ENCODE assay signal across 19 cellular contexts in genomic region chr3:14138109-14138877, GRCh38. TPM values are rescaled to one million over a fixed set of nuclear protein-coding genes. Genes with fewer than 3 reads are reported as not detected.
A peak's percentile ranks its signal among the peaks of the same experiment; 100 is the strongest.
DNase-seq lines count a peak whose midpoint lies in the region; ATAC-seq and TF ChIP-seq lines count a peak whose summit lies in the region.
"Had no signal": no experiment of that assay in that cellular context is flagged by ENCODE, and none has a peak within 500 bp of the region (broad histone marks: within the 10 kb centered on the region; RNA-seq: fewer than 3 reads in every experiment).

No MANE protein-coding gene starts in this region.

- H3K36me3 Mint-ChIP-seq in activated naive CD4-positive, alpha-beta T cell treated with anti-CD3 and anti-CD28 coated beads, Interleukin-2, amount 50 U/mL, for 24 hours: peaks cover 13% of the 10 kb centered on the region
- peaks cover 24% of the 10 kb centered on the region for H3K36me3 Mint-ChIP-seq in activated naive CD8-positive, alpha-beta T cell treated with anti-CD3 and anti-CD28 coated beads, Interleukin-2, amount 50 U/mL, for 24 hours (ENCODE audit: low read depth)
- peaks cover 54% of the 10 kb centered on the region for H3K36me3 Mint-ChIP-seq in stimulated activated memory B cell treated with anti-CD40 and anti-IgM and Interleukin-4, amounts not matched to agents 10 μg/mL and 1 μg/mL and 100 μg/mL, for 72 hours

- H3K4me1 Mint-ChIP-seq in activated naive CD4-positive, alpha-beta T cell treated with anti-CD3 and anti-CD28 coated beads, Interleukin-2, amount 50 U/mL, for 24 hours: peaks cover 32% of the 10 kb centered on the region
- H3K4me1 Mint-ChIP-seq in activated naive CD8-positive, alpha-beta T cell treated with anti-CD3 and anti-CD28 coated beads, Interleukin-2, amount 50 U/mL, for 24 hours: peaks cover 26% of the 10 kb centered on the region
- no peaks in the 10 kb centered on the region for H3K4me1 Mint-ChIP-seq in stimulated activated memory B cell treated with anti-CD40 and anti-IgM and Interleukin-4, amounts not matched to agents 10 μg/mL and 1 μg/mL and 100 μg/mL, for 72 hours

- no peaks in the 10 kb centered on the region for H3K9me3 Mint-ChIP-seq in activated naive CD4-positive, alpha-beta T cell treated with anti-CD3 and anti-CD28 coated beads, Interleukin-2, amount 50 U/mL, for 24 hours
- no peaks in the 10 kb centered on the region for H3K9me3 Mint-ChIP-seq in activated naive CD8-positive, alpha-beta T cell treated with anti-CD3 and anti-CD28 coated beads, Interleukin-2, amount 50 U/mL, for 24 hours
- no peaks in the 10 kb centered on the region for H3K9me3 Mint-ChIP-seq in stimulated activated memory B cell treated with anti-CD40 and anti-IgM and Interleukin-4, amounts not matched to agents 10 μg/mL and 1 μg/mL and 100 μg/mL, for 72 hours

- H3K36me3 ChIP-seq in right lobe of liver: peaks cover 0 to 31% (median 3%) of the 10 kb centered on the region in 4 donors
- H3K36me3 ChIP-seq: uterus had no signal

- no peak for TF ChIP-seq CTCF in right lobe of liver (IDR thresholded peaks at IDR 0.05)

- intact Hi-C loops in right lobe of liver (cut with DNase I): no loop called here

- no peak overlapping the region for H3K4me3 Mint-ChIP-seq in activated naive CD4-positive, alpha-beta T cell treated with anti-CD3 and anti-CD28 coated beads, Interleukin-2, amount 50 U/mL, for 24 hours
- H3K4me3 Mint-ChIP-seq in activated naive CD8-positive, alpha-beta T cell treated with anti-CD3 and anti-CD28 coated beads, Interleukin-2, amount 50 U/mL, for 24 hours: no peak overlapping the region
- H3K4me3 Mint-ChIP-seq in stimulated activated memory B cell treated with anti-CD40 and anti-IgM and Interleukin-4, amounts not matched to agents 10 μg/mL and 1 μg/mL and 100 μg/mL, for 72 hours: no peak overlapping the region
- H3K4me3 Mint-ChIP-seq: activated naive CD8-positive, alpha-beta T cell had no signal

- no peak for ATAC-seq in activated naive CD8-positive, alpha-beta T cell treated with anti-CD3 and anti-CD28 coated beads, Interleukin-2, amount 50 U/mL, for 24 hours
- ATAC-seq in right lobe of liver (peak; percentile 73 to 87 (median 82)), HG03159 (IDR thresholded peaks at IDR 0.05; ENCODE audit: unreplicated experiment) (no peak)
- ATAC-seq in stimulated activated memory B cell treated with anti-CD40 and anti-IgM and Interleukin-4, amounts not matched to agents 10 μg/mL and 1 μg/mL and 100 μg/mL, for 72 hours: peak; percentile 14
- no peak for ATAC-seq in activated CD4-positive, CD25-positive, alpha-beta regulatory T cell treated with anti-CD3 and anti-CD28 coated beads, Interleukin-2, amount 50 U/mL, for 24 hours

- WGBS in right lobe of liver (ENCODE audit: insufficient coverage, low coverage, low lambda C conversion rate, missing lambda C conversion rate): 57% methylated on average over 13 of the region's 16 CpGs

- no peaks in the 10 kb centered on the region for H3K9me3 ChIP-seq in right lobe of liver
- H3K9me3 ChIP-seq: HAP-1, uterus had no signal

- H3K27ac Mint-ChIP-seq in activated naive CD4-positive, alpha-beta T cell treated with anti-CD3 and anti-CD28 coated beads, Interleukin-2, amount 50 U/mL, for 24 hours: peak overlapping the region; percentile 76
- H3K27ac Mint-ChIP-seq in activated naive CD8-positive, alpha-beta T cell treated with anti-CD3 and anti-CD28 coated beads, Interleukin-2, amount 50 U/mL, for 24 hours: peak overlapping the region; percentile 68
- no peak overlapping the region for H3K27ac Mint-ChIP-seq in stimulated activated memory B cell treated with anti-CD40 and anti-IgM and Interleukin-4, amounts not matched to agents 10 μg/mL and 1 μg/mL and 100 μg/mL, for 72 hours
- H3K27ac Mint-ChIP-seq: activated naive CD8-positive, alpha-beta T cell had no signal

- H3K27me3 ChIP-seq in right lobe of liver: no peaks in the 10 kb centered on the region
- H3K27me3 ChIP-seq: uterus had no signal

- no peaks in the 10 kb centered on the region for H3K27me3 Mint-ChIP-seq in activated naive CD4-positive, alpha-beta T cell treated with anti-CD3 and anti-CD28 coated beads, Interleukin-2, amount 50 U/mL, for 24 hours
- H3K27me3 Mint-ChIP-seq in activated naive CD8-positive, alpha-beta T cell treated with anti-CD3 and anti-CD28 coated beads, Interleukin-2, amount 50 U/mL, for 24 hours: no peaks in the 10 kb centered on the region
- H3K27me3 Mint-ChIP-seq in stimulated activated memory B cell treated with anti-CD40 and anti-IgM and Interleukin-4, amounts not matched to agents 10 μg/mL and 1 μg/mL and 100 μg/mL, for 72 hours: no peaks in the 10 kb centered on the region
- H3K27me3 Mint-ChIP-seq: activated naive CD8-positive, alpha-beta T cell had no signal

- H3K4me3 ChIP-seq in right lobe of liver: no peak overlapping the region
- H3K4me3 ChIP-seq: HAP-1, uterus had no signal

- TF ChIP-seq POLR2A in right lobe of liver (IDR thresholded peaks at IDR 0.05): no peak

- no peak for DNase-seq in activated naive CD4-positive, alpha-beta T cell treated with Interleukin-2 at 50 U/mL for 16 hours
- no peak for DNase-seq in activated naive CD8-positive, alpha-beta T cell treated with anti-CD3 and anti-CD28 coated beads, Interleukin-2, amount 50 U/mL, for 24 hours
- DNase-seq in right lobe of liver (peak; percentile 79 to 94 (median 93)), NCI-H1417 treated with DMSO at 0.1 percent for 48 hours (lab: John Stamatoyannopoulos, UW) (no peak)
- DNase-seq: ACHN; central memory CD4-positive, alpha-beta T cell; GDM1; MV-4-11; NCI-H2081 treated with DMSO at 0.1 percent for 48 hours; NCI-H69; stimulated activated naive CD4-positive, alpha-beta T cell treated with Interleukin-2 at 50 U/mL for 16 hours; uterus; WERI-Rb-1 had no signal

- H3K4me1 ChIP-seq in right lobe of liver: peaks cover 0 to 54% (median 27%) of the 10 kb centered on the region in 4 donors

- peak overlapping the region in 1 of 3 donors; percentile 38 for H3K27ac ChIP-seq in right lobe of liver
- H3K27ac ChIP-seq: uterus, WERI-Rb-1 had no signal

RNA-seq across cellular contexts. Expression of gene TMEM43, which starts 13.4 kb away (rescaled TPM):
- 10 to 100 TPM in 5 of 6 experiments, 1 to 10 TPM in 1; 9.3 to 16.8 (median 14.6) TPM for total RNA-seq in right lobe of liver

RNA-seq across cellular contexts. Expression of gene CHCHD4, which starts 13.6 kb away (rescaled TPM):
- total RNA-seq in right lobe of liver: 10 to 100 TPM in 2 of 6 experiments, 1 to 10 TPM in 4; 6.2 to 13.5 (median 8.4) TPM

RNA-seq across cellular contexts. Expression of gene XPC, which starts 40.1 kb away (rescaled TPM):
- 10 to 100 TPM; 14.4 to 23.1 (median 20.0) TPM for total RNA-seq in right lobe of liver

RNA-seq across cellular contexts. Expression of gene LSM3, which starts 40.3 kb away (rescaled TPM):
- 1 to 10 TPM; 4.5 to 7.4 (median 6.1) TPM for total RNA-seq in right lobe of liver

Comparison
In these comparisons a context has a peak if more than half of its experiments do, and no peak if none do; other contexts are left out.
1. DNase-seq: peak in right lobe of liver (3 of 3); none in activated naive CD4-positive, alpha-beta T cell treated with Interleukin-2 at 50 U/mL for 16 hours (single experiment), activated naive CD8-positive, alpha-beta T cell treated with anti-CD3 and anti-CD28 coated beads, Interleukin-2, amount 50 U/mL, for 24 hours (single experiment) and NCI-H1417 treated with DMSO at 0.1 percent for 48 hours (single experiment).
2. ATAC-seq: peak in right lobe of liver (4 of 4) and stimulated activated memory B cell treated with anti-CD40 and anti-IgM and Interleukin-4, amounts not matched to agents 10 μg/mL and 1 μg/mL and 100 μg/mL, for 72 hours (single experiment); none in activated naive CD8-positive, alpha-beta T cell treated with anti-CD3 and anti-CD28 coated beads, Interleukin-2, amount 50 U/mL, for 24 hours (single experiment), HG03159 (single experiment) and activated CD4-positive, CD25-positive, alpha-beta regulatory T cell treated with anti-CD3 and anti-CD28 coated beads, Interleukin-2, amount 50 U/mL, for 24 hours (0 of 2).